8 cellular contexts compared by ENCODE assay signal in the genomic region with DNA sequence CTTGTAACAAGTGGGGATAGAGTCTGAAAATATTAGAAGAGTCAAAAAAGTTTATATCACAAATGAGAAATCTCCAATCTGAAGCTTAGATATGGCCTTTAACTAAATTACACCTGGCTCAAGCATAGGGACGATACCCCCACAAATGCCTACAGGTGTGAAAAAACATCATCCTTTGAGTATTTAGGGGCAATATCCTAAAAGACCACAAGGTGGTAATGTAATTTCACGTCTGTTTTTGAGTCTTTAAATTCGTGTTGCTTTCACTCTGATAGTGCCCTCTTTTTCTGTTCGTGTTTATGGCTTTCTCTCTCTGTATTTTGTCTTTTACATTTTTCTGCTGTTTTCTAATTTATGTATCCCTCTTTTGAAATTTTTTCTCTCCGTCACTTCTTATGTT.
A peak's percentile ranks its signal among the peaks of the same experiment; 100 is the strongest.
DNase-seq lines count a peak whose midpoint lies in the region; ATAC-seq and TF ChIP-seq lines count a peak whose summit lies in the region.

No MANE protein-coding gene starts in this region.

- H3K36me3 ChIP-seq in OCI-LY1 (ENCODE audit: insufficient read depth, low read length) = no peaks in the 10 kb centered on the region

- H3K79me2 ChIP-seq in OCI-LY1 (ENCODE audit: insufficient read depth, low read length) = no peaks in the 10 kb centered on the region

- no peaks in the 10 kb centered on the region for H3K9me2 ChIP-seq in OCI-LY1 (ENCODE audit: low read depth, low read length)

- DNase-seq in natural killer cell (no peak), hepatic stellate cell (ENCODE audit: low spot score) (peak; percentile 36), sciatic nerve (ENCODE audit: low spot score) (no peak)
- no peak for DNase-seq in natural killer cell treated with Interleukin-12 subunit alpha and Interleukin-12 subunit beta and Interleukin-15 and Interleukin-18, amount 100 ng/mL, for 72 hours (ENCODE audit: low spot score)
- DNase-seq in activated CD4-positive, alpha-beta T cell treated with anti-CD3 and anti-CD28 coated beads, Interleukin-2, amount 10 ng/mL, durations not matched to agents 7 days and 5 days = no peak
- no peak for DNase-seq in effector CD4-positive, alpha-beta T cell

- H3K4me1 Mint-ChIP-seq in natural killer cell = peaks cover 7 to 10% of the 10 kb centered on the region in 2 donors
- peaks cover 5 to 6% of the 10 kb centered on the region in 2 donors for H3K4me1 Mint-ChIP-seq in natural killer cell treated with Interleukin-12 subunit alpha and Interleukin-12 subunit beta and Interleukin-15 and Interleukin-18, amount 100 ng/mL, for 72 hours (ENCODE audit: low read depth in 2 of 2)
- H3K4me1 Mint-ChIP-seq in activated CD4-positive, alpha-beta T cell treated with anti-CD3 and anti-CD28 coated beads, Interleukin-2, amount 10 ng/mL, durations not matched to agents 7 days and 5 days = peaks cover 2% of the 10 kb centered on the region

- no peaks in the 10 kb centered on the region for H3K9me3 Mint-ChIP-seq in natural killer cell
- H3K9me3 Mint-ChIP-seq in natural killer cell treated with Interleukin-12 subunit alpha and Interleukin-12 subunit beta and Interleukin-15 and Interleukin-18, amount 100 ng/mL, for 72 hours = no peaks in the 10 kb centered on the region
- H3K9me3 Mint-ChIP-seq in activated CD4-positive, alpha-beta T cell treated with anti-CD3 and anti-CD28 coated beads, Interleukin-2, amount 10 ng/mL, durations not matched to agents 7 days and 5 days = no peaks in the 10 kb centered on the region

- no peaks in the 10 kb centered on the region for H3K27me3 ChIP-seq in OCI-LY1 (ENCODE audit: insufficient read depth, low read length)

- no peak overlapping the region for H2AFZ ChIP-seq in OCI-LY1 (ENCODE audit: low read length)

- H3K27ac ChIP-seq in OCI-LY1 (ENCODE audit: low read depth, low read length, poor library complexity, severe bottlenecking) = no peak overlapping the region

- peak; percentile 32 for TF ChIP-seq CTCF in natural killer cell (IDR thresholded peaks at IDR 0.05)
- peak; percentile 57 for TF ChIP-seq CTCF in OCI-LY1 (IDR thresholded peaks at IDR 0.05; ENCODE audit: low read length)

- H3K27ac Mint-ChIP-seq in natural killer cell = no peak overlapping the region
- H3K27ac Mint-ChIP-seq in natural killer cell treated with Interleukin-12 subunit alpha and Interleukin-12 subunit beta and Interleukin-15 and Interleukin-18, amount 100 ng/mL, for 72 hours = no peak overlapping the region
- H3K27ac Mint-ChIP-seq in activated CD4-positive, alpha-beta T cell treated with anti-CD3 and anti-CD28 coated beads, Interleukin-2, amount 10 ng/mL, durations not matched to agents 7 days and 5 days = no peak overlapping the region

- no peak overlapping the region for H3K4me3 Mint-ChIP-seq in natural killer cell
- H3K4me3 Mint-ChIP-seq in natural killer cell treated with Interleukin-12 subunit alpha and Interleukin-12 subunit beta and Interleukin-15 and Interleukin-18, amount 100 ng/mL, for 72 hours = no peak overlapping the region
- no peak overlapping the region for H3K4me3 Mint-ChIP-seq in activated CD4-positive, alpha-beta T cell treated with anti-CD3 and anti-CD28 coated beads, Interleukin-2, amount 10 ng/mL, durations not matched to agents 7 days and 5 days

- intact Hi-C loops in natural killer cell (cut with micrococcal nuclease) (no loop called here), sciatic nerve (cut with DNase I) (no loop called here)

- H3K4me3 ChIP-seq in OCI-LY1 (ENCODE audit: low read depth, low read length, poor library complexity, severe bottlenecking) = no peak overlapping the region

- no peaks in the 10 kb centered on the region for H3K36me3 Mint-ChIP-seq in natural killer cell
- H3K36me3 Mint-ChIP-seq in natural killer cell treated with Interleukin-12 subunit alpha and Interleukin-12 subunit beta and Interleukin-15 and Interleukin-18, amount 100 ng/mL, for 72 hours = no peaks in the 10 kb centered on the region
- no peaks in the 10 kb centered on the region for H3K36me3 Mint-ChIP-seq in activated CD4-positive, alpha-beta T cell treated with anti-CD3 and anti-CD28 coated beads, Interleukin-2, amount 10 ng/mL, durations not matched to agents 7 days and 5 days (ENCODE audit: low read depth)

- no peak overlapping the region for H3K4me2 ChIP-seq in OCI-LY1 (ENCODE audit: low read length)

- H3K4me1 ChIP-seq in OCI-LY1 (ENCODE audit: insufficient read depth, low read length, severe bottlenecking) = no peaks in the 10 kb centered on the region

- CTCF ChIA-PET in activated CD4-positive, alpha-beta T cell treated with anti-CD3 and anti-CD28 coated beads, Interleukin-2, amount 10 ng/mL, durations not matched to agents 7 days and 5 days (lab: Charles Lee) = no interaction called here

- no peaks in the 10 kb centered on the region for H3F3A ChIP-seq in OCI-LY1 (ENCODE audit: insufficient read depth, low read length)

- peaks cover 0 to 7% of the 10 kb centered on the region in 2 donors for H3K27me3 Mint-ChIP-seq in natural killer cell (ENCODE audit: low read depth in 2 of 2)
- peaks cover 2 to 11% of the 10 kb centered on the region in 2 donors for H3K27me3 Mint-ChIP-seq in natural killer cell treated with Interleukin-12 subunit alpha and Interleukin-12 subunit beta and Interleukin-15 and Interleukin-18, amount 100 ng/mL, for 72 hours
- peaks cover 12% of the 10 kb centered on the region for H3K27me3 Mint-ChIP-seq in activated CD4-positive, alpha-beta T cell treated with anti-CD3 and anti-CD28 coated beads, Interleukin-2, amount 10 ng/mL, durations not matched to agents 7 days and 5 days

- ATAC-seq in natural killer cell (peak in 2 of 3 donors; percentile 29 to 32), HG03469 (IDR thresholded peaks at IDR 0.05; ENCODE audit: unreplicated experiment) (peak; percentile 66), sciatic nerve (no peak)
- ATAC-seq in natural killer cell treated with Interleukin-12 subunit alpha and Interleukin-12 subunit beta and Interleukin-15 and Interleukin-18, amount 100 ng/mL, for 72 hours = no peak

- POLR2A ChIA-PET in activated CD4-positive, alpha-beta T cell treated with anti-CD3 and anti-CD28 coated beads, Interleukin-2, amount 10 ng/mL, durations not matched to agents 7 days and 5 days (lab: Charles Lee) = no interaction called here

- H3K9me3 ChIP-seq in OCI-LY1 (ENCODE audit: low read length) = no peaks in the 10 kb centered on the region

- no peaks in the 10 kb centered on the region for H4K20me1 ChIP-seq in OCI-LY1 (ENCODE audit: insufficient read depth, low read length)

- no peak overlapping the region for H3K9ac ChIP-seq in OCI-LY1 (ENCODE audit: low read length)

Comparison
In these comparisons a context has a peak if more than half of its experiments do, and no peak if none do; other contexts are left out.
1. ATAC-seq: peak in natural killer cell (2 of 3) and HG03469 (single experiment); none in natural killer cell treated with Interleukin-12 subunit alpha and Interleukin-12 subunit beta and Interleukin-15 and Interleukin-18, amount 100 ng/mL, for 72 hours (0 of 2) and sciatic nerve (single experiment).